8 cellular contexts compared by ENCODE assay signal in the genomic region with DNA sequence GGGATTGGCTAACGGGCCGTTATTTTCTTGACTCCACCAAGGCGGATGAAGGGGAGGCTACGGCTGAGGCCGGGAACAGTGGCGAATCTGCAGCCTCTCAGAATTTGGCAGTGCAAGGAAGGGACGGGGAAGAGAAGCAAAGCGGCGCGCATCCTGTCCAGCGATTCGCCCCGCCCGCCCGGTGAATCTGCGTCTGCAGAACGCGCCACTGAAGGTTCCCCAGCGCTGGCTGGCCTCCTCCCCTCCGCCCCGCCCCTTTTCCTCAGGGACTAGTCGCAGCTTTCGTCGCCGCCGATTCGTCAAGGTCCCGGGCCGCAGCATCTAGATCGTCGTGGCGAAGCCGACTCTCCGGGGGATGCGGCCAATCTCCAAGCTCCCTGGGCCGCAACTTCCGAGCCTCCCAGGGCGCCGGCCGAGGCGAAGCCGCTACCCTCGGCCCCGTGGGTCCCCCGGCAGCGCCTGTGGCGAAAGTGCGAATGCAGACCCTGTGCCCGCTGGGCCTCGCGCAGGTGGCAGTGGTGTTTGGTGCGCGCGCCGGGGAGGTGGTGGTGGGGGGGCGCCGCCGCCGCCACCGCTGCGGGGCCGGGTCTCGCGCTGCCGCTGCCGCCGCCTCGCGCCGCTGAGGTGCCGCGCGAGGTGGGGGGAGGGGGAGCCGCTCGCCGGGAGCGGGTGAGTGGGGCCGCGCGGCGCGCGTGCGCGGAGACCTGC. TPM values are rescaled to one million over a fixed set of nuclear protein-coding genes. Genes with fewer than 3 reads are reported as not detected.
DNase-seq lines count a peak whose midpoint lies in the region; ATAC-seq and TF ChIP-seq lines count a peak whose summit lies in the region.

A gene (plus strand): TSS at position 299 of the 708 bp plus-strand sequence. CDS start 978 bp downstream, outside the sequence.

- peaks cover 8 to 36% of the 10 kb centered on the region in 2 donors for H3K4me1 ChIP-seq in left lung

- H3K27ac ChIP-seq in C4-2B (peak within 1 kb of the TSS; percentile 97), left lung (peak within 1 kb of the TSS; percentile 96)

- H3K27me3 ChIP-seq in left lung, result no peaks in the 10 kb centered on the region

- ATAC-seq in GM19397 (IDR thresholded peaks at IDR 0.05; ENCODE audit: unreplicated experiment) (peak; percentile 71), HG03565 (IDR thresholded peaks at IDR 0.05; ENCODE audit: unreplicated experiment) (peak; percentile 47), left lung (peak; percentile 95)

- DNase-seq in NCI-H748 (lab: John Stamatoyannopoulos, UW; ENCODE audit: unreplicated experiment) (peak; percentile 91), dedifferentiated amniotic fluid mesenchymal stem cell (ENCODE audit: extremely low spot score) (peak; percentile 94), left lung (peak; percentile 97 to 98)
- DNase-seq in activated CD4-positive, alpha-beta T cell treated with anti-CD3 and anti-CD28 coated beads, Interleukin-2, amount 50 U/mL, for 24 hours (ENCODE audit: low read depth in 1 of 2, low spot score in 1 of 2), result peak; percentile 95 to 96
- DNase-seq in stimulated activated CD4-positive, alpha-beta T cell treated with anti-CD3 and anti-CD28 coated beads, Interleukin-2, amount 100 ng/mL, for 24 hours, result peak; percentile 98

- TF ChIP-seq CTCF in C4-2B (conservative IDR thresholded peaks at IDR 0.05), result no peak
- TF ChIP-seq CTCF in left lung (IDR thresholded peaks at IDR 0.05), result no peak

- no peaks in the 10 kb centered on the region for H3K9me3 ChIP-seq in left lung

- peaks cover 0 to 36% of the 10 kb centered on the region in 2 donors for H3K36me3 ChIP-seq in left lung

- peak within 1 kb of the TSS; percentile 61 to 65 for H3K4me3 ChIP-seq in left lung

- intact Hi-C loops in left lung (cut with DNase I), result no loop called here

RNA-seq across cellular contexts. Expression of the gene that starts here (rescaled TPM):
- total RNA-seq in left lung, result 10 to 100 TPM; 12.1 to 16.4 TPM

Comparison
In these comparisons a context has a peak if more than half of its experiments do, and no peak if none do; other contexts are left out.
1. Peak in every context shown above with its lines: DNase-seq, ATAC-seq, H3K4me3 ChIP-seq and H3K27ac ChIP-seq.